Comparison of ENCODE assay signal across 8 cellular contexts in the genomic region with DNA sequence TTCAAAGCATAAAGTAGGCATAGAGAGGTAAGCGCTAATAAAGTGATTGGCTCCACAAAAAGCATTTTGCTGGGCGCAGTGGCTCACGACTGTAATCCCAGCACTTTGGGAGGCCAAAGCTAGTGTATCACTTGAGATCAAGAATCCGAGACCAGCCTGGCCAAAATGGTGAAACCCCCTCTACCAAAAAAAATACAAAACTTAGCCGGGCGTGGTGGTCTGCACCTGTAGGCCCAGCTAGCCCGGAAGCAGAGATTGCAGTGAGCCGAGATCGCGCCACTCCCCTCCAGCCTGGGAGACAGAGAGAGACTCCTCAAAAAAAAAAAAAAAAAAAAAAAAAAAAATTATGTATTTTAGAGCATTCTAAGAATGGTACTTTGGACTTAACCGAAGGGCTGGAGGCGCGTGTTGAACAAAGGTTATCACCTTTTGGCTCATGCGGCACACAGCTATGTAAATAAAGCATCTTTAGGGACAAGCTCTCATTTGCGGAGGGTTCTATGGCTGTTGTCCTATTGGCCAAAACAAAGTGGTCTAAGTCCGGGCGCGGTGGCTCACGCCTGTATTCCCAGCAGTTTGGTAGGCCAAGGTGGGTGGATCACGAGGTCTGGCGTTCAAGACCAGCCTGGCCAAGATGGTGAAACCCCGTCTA. TPM values are rescaled to one million over a fixed set of nuclear protein-coding genes. Genes with fewer than 3 reads are reported as not detected.
DNase-seq lines count a peak whose midpoint lies in the region; ATAC-seq and TF ChIP-seq lines count a peak whose summit lies in the region.

No MANE protein-coding gene starts in this region.

- peak overlapping the region; percentile 81 for H3K4me3 Mint-ChIP-seq in T-helper 1 cell treated with Interleukin-12 subunit alpha and Interleukin-12 subunit beta and Interleukin-4 antibody, amounts not matched to agents 30 μg/mL and 1 μg/mL, for 36 hours
- H3K4me3 Mint-ChIP-seq in mesothelial cell of epicardium = peak overlapping the region; percentile 78

- H3K4me3 ChIP-seq in MM.1S (ENCODE audit: low read length) = peak overlapping the region; percentile 44

- H3K27me3 ChIP-seq in MM.1S (replicated peaks; ENCODE audit: insufficient read depth, low read length) = no peaks in the 10 kb centered on the region

- DNase-seq in T-helper 1 cell (no peak), MM.1S (peak; percentile 28), caudate nucleus (lab: John Stamatoyannopoulos, UW) (no peak), mesothelial cell of epicardium (ENCODE audit: low spot score in 2 of 2, unreplicated experiment in 2 of 2) (no peak), inferior parietal cortex (ENCODE audit: extremely low spot score) (no peak), amniotic stem cell (lab: John Stamatoyannopoulos, UW) (no peak)

- H3K36me3 Mint-ChIP-seq in T-helper 1 cell treated with Interleukin-12 subunit alpha and Interleukin-12 subunit beta and Interleukin-4 antibody, amounts not matched to agents 30 μg/mL and 1 μg/mL, for 36 hours (ENCODE audit: low read depth) = peaks cover under 1% of the 10 kb centered on the region
- H3K36me3 Mint-ChIP-seq in mesothelial cell of epicardium = no peaks in the 10 kb centered on the region

- H3K4me1 Mint-ChIP-seq in T-helper 1 cell treated with Interleukin-12 subunit alpha and Interleukin-12 subunit beta and Interleukin-4 antibody, amounts not matched to agents 30 μg/mL and 1 μg/mL, for 36 hours (ENCODE audit: low read depth) = peaks cover 19% of the 10 kb centered on the region
- peaks cover 22% of the 10 kb centered on the region for H3K4me1 Mint-ChIP-seq in mesothelial cell of epicardium

- H3K79me2 ChIP-seq in MM.1S (ENCODE audit: low read length) = no peaks in the 10 kb centered on the region

- no peaks in the 10 kb centered on the region for H3K9me3 Mint-ChIP-seq in T-helper 1 cell treated with Interleukin-12 subunit alpha and Interleukin-12 subunit beta and Interleukin-4 antibody, amounts not matched to agents 30 μg/mL and 1 μg/mL, for 36 hours
- H3K9me3 Mint-ChIP-seq in mesothelial cell of epicardium = peaks cover 7% of the 10 kb centered on the region

- no peak for ATAC-seq in HG03439 (IDR thresholded peaks at IDR 0.05; ENCODE audit: unreplicated experiment)

- peak overlapping the region; percentile 94 for H3K27ac Mint-ChIP-seq in T-helper 1 cell treated with Interleukin-12 subunit alpha and Interleukin-12 subunit beta and Interleukin-4 antibody, amounts not matched to agents 30 μg/mL and 1 μg/mL, for 36 hours
- H3K27ac Mint-ChIP-seq in mesothelial cell of epicardium = peak overlapping the region; percentile 97

- no peaks in the 10 kb centered on the region for H3K36me3 ChIP-seq in MM.1S (replicated peaks; ENCODE audit: insufficient read depth, low read length)

- no peaks in the 10 kb centered on the region for H3K9me3 ChIP-seq in MM.1S (replicated peaks; ENCODE audit: insufficient read depth, low read length)

- H3K27me3 Mint-ChIP-seq in T-helper 1 cell treated with Interleukin-12 subunit alpha and Interleukin-12 subunit beta and Interleukin-4 antibody, amounts not matched to agents 30 μg/mL and 1 μg/mL, for 36 hours (ENCODE audit: low read depth) = no peaks in the 10 kb centered on the region
- no peaks in the 10 kb centered on the region for H3K27me3 Mint-ChIP-seq in mesothelial cell of epicardium (ENCODE audit: low read depth)

- H2AFZ ChIP-seq in MM.1S (ENCODE audit: low read length) = no peak overlapping the region

- TF ChIP-seq CTCF in MM.1S (IDR thresholded peaks at IDR 0.05; ENCODE audit: low read length) (no peak), mesothelial cell of epicardium (IDR thresholded peaks at IDR 0.05; ENCODE audit: unreplicated experiment) (no peak)

- peaks cover 11% of the 10 kb centered on the region for H3F3A ChIP-seq in MM.1S (ENCODE audit: insufficient read depth, low read length)

- peaks cover 6% of the 10 kb centered on the region for H3K4me1 ChIP-seq in MM.1S (ENCODE audit: low read length)

- no peaks in the 10 kb centered on the region for H3K9me2 ChIP-seq in MM.1S (replicated peaks; ENCODE audit: insufficient read depth, low read length)

- peak overlapping the region; percentile 79 for H3K4me2 ChIP-seq in MM.1S (ENCODE audit: low read depth, low read length)

- H4K20me1 ChIP-seq in MM.1S (ENCODE audit: insufficient read depth, low read length) = no peaks in the 10 kb centered on the region

- H3K27ac ChIP-seq in MM.1S (ENCODE audit: low read length) (peak overlapping the region; percentile 90), caudate nucleus (ENCODE audit: low read depth, low read length) (peak overlapping the region; percentile 87)

- H3K9ac ChIP-seq in MM.1S (ENCODE audit: low read length) = peak overlapping the region; percentile 64; the same call in 1 of the 2 replicates

RNA-seq across cellular contexts. Expression of a gene that starts 17.4 kb away (rescaled TPM):
- total RNA-seq in mesothelial cell of epicardium = 7.0 to 8.3 TPM (median 8.3 TPM) in 3 replicates
